Comparison of ENCODE assay signal across 23 cellular contexts in the genomic region with DNA sequence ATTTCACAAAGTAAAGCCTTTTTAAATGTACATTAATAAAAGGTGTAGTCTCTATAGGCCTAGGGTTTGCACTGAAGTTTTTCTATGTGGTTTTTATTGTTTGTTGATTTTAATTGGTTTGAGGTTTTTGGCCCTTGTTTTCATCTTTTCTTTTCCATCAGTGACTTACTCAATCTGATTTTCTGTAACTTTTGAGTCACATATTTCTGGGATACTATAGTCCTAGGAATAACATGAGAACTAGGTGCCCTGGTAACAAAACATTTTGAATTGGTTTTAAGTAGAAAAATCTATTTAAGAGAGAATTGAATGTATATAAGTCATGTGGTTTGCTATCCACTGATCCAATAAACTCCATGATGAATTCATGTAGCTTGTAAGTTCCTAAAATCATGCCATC.
A peak's percentile ranks its signal among the peaks of the same experiment; 100 is the strongest.
DNase-seq lines count a peak whose midpoint lies in the region; ATAC-seq and TF ChIP-seq lines count a peak whose summit lies in the region.
"Had no signal": no experiment of that assay in that cellular context is flagged by ENCODE, and none has a peak within 500 bp of the region (broad histone marks: within the 10 kb centered on the region; RNA-seq: fewer than 3 reads in every experiment).

No MANE protein-coding gene starts in this region.

- H3K14ac ChIP-seq in mesenchymal stem cell (ENCODE audit: low read length in 2 of 2) = no peak overlapping the region

- intact Hi-C loops in mammary epithelial cell (cut with micrococcal nuclease) = loop anchor here (5.0 kb wide), 1 partner anchor 417 kb away; a partner anchor contains a TSS

- no peak for ATAC-seq in GM21723 (IDR thresholded peaks at IDR 0.05; ENCODE audit: unreplicated experiment)
- ATAC-seq: GM12878, HCT116, Panc1 had no signal

- no peak overlapping the region for H2BK5ac ChIP-seq in mesenchymal stem cell (ENCODE audit: low read depth, low read length, poor library complexity, severe bottlenecking)

- H3K4me1 ChIP-seq in mammary epithelial cell (ENCODE audit: insufficient read depth, low read length) = peaks cover 3% of the 10 kb centered on the region
- no peaks in the 10 kb centered on the region for H3K4me1 ChIP-seq in mesenchymal stem cell (ENCODE audit: control insufficient read depth, insufficient read depth, low read depth, low read length)

- H3K79me2 ChIP-seq in mammary epithelial cell (ENCODE audit: insufficient read depth, low read length) = no peaks in the 10 kb centered on the region

- H3K4me3 ChIP-seq in mammary epithelial cell (replicated peaks in 1 of 3; ENCODE audit: insufficient read depth in 1 of 3, low read depth in 2 of 3, low read length in 3 of 3) (no peak overlapping the region), mesenchymal stem cell (ENCODE audit: insufficient read depth in 1 of 2, low read depth in 1 of 2, low read length in 2 of 2) (no peak overlapping the region)
- H3K4me3 ChIP-seq: GM12878, MG63 had no signal

- no peak overlapping the region for H4K8ac ChIP-seq in mesenchymal stem cell (ENCODE audit: low read length)

- no peak overlapping the region for H3K4ac ChIP-seq in mesenchymal stem cell (ENCODE audit: low read depth in 1 of 2, low read length in 2 of 2)

- H4K91ac ChIP-seq in mesenchymal stem cell (ENCODE audit: low read length) = no peak overlapping the region

- in situ Hi-C loops in mammary epithelial cell (cut with MboI; ENCODE audit: low sequenced_read_pairs in 2 of 2) = no loop called here

- no TSS peak for BruUV-seq in mammary epithelial cell (replicated peaks; lab: Mats Ljungman, UMichigan)

- no peaks in the 10 kb centered on the region for H3K79me1 ChIP-seq in mesenchymal stem cell (replicated peaks; ENCODE audit: low read length, poor library complexity, severe bottlenecking)

- no peaks in the 10 kb centered on the region for H3K9me3 ChIP-seq in mammary epithelial cell (replicated peaks; ENCODE audit: insufficient read depth, low read length)
- H3K9me3 ChIP-seq in mesenchymal stem cell (ENCODE audit: control insufficient read depth, low read length) = no peaks in the 10 kb centered on the region
- H3K9me3 ChIP-seq: MG63, SK-N-SH had no signal

- H2BK12ac ChIP-seq in mesenchymal stem cell (ENCODE audit: low read length in 2 of 2) = no peak overlapping the region

- H2BK120ac ChIP-seq in mesenchymal stem cell (ENCODE audit: low read depth, low read length) = no peak overlapping the region

- H2AK5ac ChIP-seq in mesenchymal stem cell (ENCODE audit: low read length, severe bottlenecking) = no peak overlapping the region

- H3K4me2 ChIP-seq in mammary epithelial cell (ENCODE audit: insufficient read depth, low read depth, low read length) = no peak overlapping the region
- no peak overlapping the region for H3K4me2 ChIP-seq in mesenchymal stem cell (ENCODE audit: low read length, poor library complexity, severe bottlenecking)
- H3K4me2 ChIP-seq: SK-N-SH had no signal

- H3K9ac ChIP-seq in mammary epithelial cell (ENCODE audit: insufficient read depth, low read length) (no peak overlapping the region), mesenchymal stem cell (ENCODE audit: low read length) (no peak overlapping the region)
- H3K9ac ChIP-seq: SK-N-SH had no signal

- CTCF ChIA-PET in mammary epithelial cell (lab: Charles Lee; ENCODE audit: low non-redundant PET) = no interaction called here

- no peaks in the 10 kb centered on the region for H4K20me1 ChIP-seq in mammary epithelial cell (ENCODE audit: insufficient read depth, low read length)

- DNase-seq in EH (ENCODE audit: low read depth) = peak; percentile 51
- DNase-seq in LHCN-M2 (ENCODE audit: low read depth) = peak; percentile 54
- DNase-seq in mammary epithelial cell = peak; percentile 29
- peak; percentile 77 for DNase-seq in fibroblast of peridontal ligament (ENCODE audit: extremely low read depth)
- DNase-seq in mesenchymal stem cell = no peak
- DNase-seq in NCI-H1092 (lab: John Stamatoyannopoulos, UW) = no peak
- DNase-seq in NAMALWA (ENCODE audit: low spot score) = no peak
- DNase-seq: CD4-positive, CD25-positive, alpha-beta regulatory T cell; COR-L47; DMS79; MG63; NCI-H1048; NCI-H1436; NCI-H187 treated with DMSO at 0.1 percent for 48 hours; NCI-H510A treated with DMSO at 0.1 percent for 48 hours; NCI-H748 treated with DMSO at 0.1 percent for 48 hours; NK-92 treated with Interleukin-12 subunit alpha and Interleukin-12 subunit beta, amount 100 ng/mL, for 24 hours; SIG-M5; SK-N-SH had no signal

- H2BK15ac ChIP-seq in mesenchymal stem cell (ENCODE audit: low read depth, poor library complexity, severe bottlenecking) = no peak overlapping the region

- no peak for TF ChIP-seq CTCF in mammary epithelial cell (conservative IDR thresholded peaks at IDR 0.05 in 1 of 2, IDR thresholded peaks at IDR 0.05 in 1 of 2; ENCODE audit: extremely low read depth in 1 of 2, insufficient read depth in 1 of 2, low read depth in 1 of 2, low read length in 2 of 2)

- H3K36me3 ChIP-seq in mammary epithelial cell (ENCODE audit: insufficient read depth, low read length) (no peaks in the 10 kb centered on the region), mesenchymal stem cell (ENCODE audit: control insufficient read depth in 1 of 2, insufficient read depth in 2 of 2, low read depth in 1 of 2, low read length in 2 of 2) (no peaks in the 10 kb centered on the region)
- H3K36me3 ChIP-seq: MG63 had no signal

- dilution Hi-C loops in mammary epithelial cell (cut with HindIII; ENCODE audit: low sequenced_read_pairs) = no loop called here

- no peak overlapping the region for H3K18ac ChIP-seq in mesenchymal stem cell (ENCODE audit: low read depth in 1 of 2, low read length in 2 of 2)

- H2AFZ ChIP-seq in mammary epithelial cell (ENCODE audit: low read depth, low read length) (no peak overlapping the region), mesenchymal stem cell (ENCODE audit: low read depth, low read length) (no peak overlapping the region)

- H3K27me3 ChIP-seq in mammary epithelial cell (ENCODE audit: insufficient read depth, low read length) = no peaks in the 10 kb centered on the region
- H3K27me3 ChIP-seq in mesenchymal stem cell (ENCODE audit: control insufficient read depth in 1 of 2, insufficient read depth in 1 of 2, low read length in 2 of 2) = no peaks in the 10 kb centered on the region
- H3K27me3 ChIP-seq: MG63 had no signal

- H3K23ac ChIP-seq in mesenchymal stem cell (ENCODE audit: low read length in 2 of 2) = no peak overlapping the region

- no peak overlapping the region for H3K27ac ChIP-seq in mammary epithelial cell (ENCODE audit: insufficient read depth, low read depth, low read length)
- no peak overlapping the region for H3K27ac ChIP-seq in mesenchymal stem cell (ENCODE audit: low read length, poor library complexity, severe bottlenecking)

Comparison
In these comparisons a context has a peak if more than half of its experiments do, and no peak if none do; other contexts are left out.
1. DNase-seq: peak in EH (single experiment), LHCN-M2 (single experiment), mammary epithelial cell (single experiment) and fibroblast of peridontal ligament (single experiment); none in mesenchymal stem cell (single experiment), NCI-H1092 (single experiment) and NAMALWA (single experiment).